In genomic region chr13:93859666-93860065, GRCh38 we compare ENCODE assay signal across 1 cellular context.
TF ChIP-seq lines count a peak whose summit lies in the region.

No MANE protein-coding gene starts in this region.

TF ChIP-seq in H1, 55 proteins besides CTCF, POLR2A, EP300 and RAD21:
- TF ChIP-seq HDAC2 (IDR thresholded peaks at IDR 0.05; ENCODE audit: borderline replicate concordance in 1 of 2, low read depth in 2 of 2, low read length in 2 of 2) (no peak), RNF2 (IDR thresholded peaks at IDR 0.05; ENCODE audit: borderline replicate concordance, low read depth, low read length, missing control alignments, poor library complexity, severe bottlenecking) (no peak), SIRT6 (IDR thresholded peaks at IDR 0.05; ENCODE audit: low read length) (no peak), POU5F1 (IDR thresholded peaks at IDR 0.05; ENCODE audit: low read depth, low read length) (no peak), SIN3A (conservative IDR thresholded peaks at IDR 0.05 in 1 of 2, IDR thresholded peaks at IDR 0.05 in 1 of 2; ENCODE audit: low read depth in 1 of 2, low read length in 2 of 2) (no peak), SRF (IDR thresholded peaks at IDR 0.05; ENCODE audit: low read depth, low read length) (no peak), POLR2AphosphoS5 (IDR thresholded peaks at IDR 0.05; ENCODE audit: low read depth, low read length) (no peak)
- TF ChIP-seq, protein P1, sequence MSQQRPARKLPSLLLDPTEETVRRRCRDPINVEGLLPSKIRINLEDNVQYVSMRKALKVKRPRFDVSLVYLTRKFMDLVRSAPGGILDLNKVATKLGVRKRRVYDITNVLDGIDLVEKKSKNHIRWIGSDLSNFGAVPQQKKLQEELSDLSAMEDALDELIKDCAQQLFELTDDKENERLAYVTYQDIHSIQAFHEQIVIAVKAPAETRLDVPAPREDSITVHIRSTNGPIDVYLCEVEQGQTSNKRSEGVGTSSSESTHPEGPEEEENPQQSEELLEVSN (IDR thresholded peaks at IDR 0.05) = no peak
